Comparison of ENCODE assay signal across 19 cellular contexts in genomic region chr6:127768745-127769144, GRCh38.
"Had no signal": no experiment of that assay in that cellular context is flagged by ENCODE, and none has a peak within 500 bp of the region (broad histone marks: within the 10 kb centered on the region; RNA-seq: fewer than 3 reads in every experiment).

No MANE protein-coding gene starts in this region.

- H3K4me1 ChIP-seq: esophagus squamous epithelium, gastroesophageal sphincter, sigmoid colon, testis, tibial nerve, upper lobe of right lung, vagina had no signal

- H3K4me1 Mint-ChIP-seq: neural crest cell; stimulated activated naive B cell treated with anti-CD40 and anti-IgM and Interleukin-4, amounts not matched to agents 10 μg/mL and 1 μg/mL and 100 μg/mL, for 72 hours had no signal

- H3K36me3 Mint-ChIP-seq: stimulated activated naive B cell treated with anti-CD40 and anti-IgM and Interleukin-4, amounts not matched to agents 10 μg/mL and 1 μg/mL and 100 μg/mL, for 72 hours had no signal

- H3K4me3 ChIP-seq: esophagus squamous epithelium, gastroesophageal sphincter, sigmoid colon, skin epidermis, testis, tibial nerve, upper lobe of right lung, vagina had no signal

- H3K27ac ChIP-seq: esophagus squamous epithelium, gastroesophageal sphincter, sigmoid colon, skin epidermis, testis, tibial nerve, upper lobe of right lung, vagina had no signal

- DNase-seq: effector memory CD4-positive, alpha-beta T cell; esophagus squamous epithelium; foreskin fibroblast; glutamatergic neuron; mammary epithelial cell; naive thymus-derived CD8-positive, alpha-beta T cell; posterior cingulate gyrus; sigmoid colon; stimulated activated CD4-positive, alpha-beta T cell treated with anti-CD3 and anti-CD28 coated beads, Interleukin-2, amount 100 ng/mL, for 24 hours; stimulated activated CD4-positive, alpha-beta T cell treated with anti-CD3 and anti-CD28 coated beads, Interleukin-4, amount 100 ng/mL, for 4 hours; stimulated activated naive B cell treated with anti-CD40 and anti-IgM and Interleukin-4, amounts not matched to agents 10 μg/mL and 1 μg/mL and 100 μg/mL, for 72 hours; stimulated activated naive CD8-positive, alpha-beta T cell treated with anti-CD3 and anti-CD28 coated beads, Interleukin-15, amount 100 ng/mL, for 72 hours; testis; upper lobe of right lung had no signal

- H3K27ac Mint-ChIP-seq: stimulated activated naive B cell treated with anti-CD40 and anti-IgM and Interleukin-4, amounts not matched to agents 10 μg/mL and 1 μg/mL and 100 μg/mL, for 72 hours; stimulated activated naive CD8-positive, alpha-beta T cell treated with anti-CD3 and anti-CD28 coated beads, Interleukin-15, amount 100 ng/mL, for 72 hours had no signal

- H3K27me3 Mint-ChIP-seq: naive thymus-derived CD8-positive, alpha-beta T cell; stimulated activated naive B cell treated with anti-CD40 and anti-IgM and Interleukin-4, amounts not matched to agents 10 μg/mL and 1 μg/mL and 100 μg/mL, for 72 hours; stimulated activated naive CD8-positive, alpha-beta T cell treated with anti-CD3 and anti-CD28 coated beads, Interleukin-15, amount 100 ng/mL, for 72 hours had no signal

- ATAC-seq: gastroesophageal sphincter; naive thymus-derived CD8-positive, alpha-beta T cell; stimulated activated naive B cell treated with anti-CD40 and anti-IgM and Interleukin-4, amounts not matched to agents 10 μg/mL and 1 μg/mL and 100 μg/mL, for 72 hours; stimulated activated naive CD8-positive, alpha-beta T cell treated with anti-CD3 and anti-CD28 coated beads, Interleukin-15, amount 100 ng/mL, for 72 hours; upper lobe of right lung had no signal

- H3K9me3 Mint-ChIP-seq: stimulated activated naive B cell treated with anti-CD40 and anti-IgM and Interleukin-4, amounts not matched to agents 10 μg/mL and 1 μg/mL and 100 μg/mL, for 72 hours had no signal

- H3K9me3 ChIP-seq: esophagus squamous epithelium, gastroesophageal sphincter, sigmoid colon, testis, upper lobe of right lung, vagina had no signal

- H3K36me3 ChIP-seq: esophagus squamous epithelium, gastroesophageal sphincter, sigmoid colon, tibial nerve, upper lobe of right lung, vagina had no signal

- H3K27me3 ChIP-seq: esophagus squamous epithelium, gastroesophageal sphincter, sigmoid colon, testis, tibial nerve, upper lobe of right lung, vagina had no signal

- H3K4me3 Mint-ChIP-seq: neural crest cell; stimulated activated naive B cell treated with anti-CD40 and anti-IgM and Interleukin-4, amounts not matched to agents 10 μg/mL and 1 μg/mL and 100 μg/mL, for 72 hours; stimulated activated naive CD8-positive, alpha-beta T cell treated with anti-CD3 and anti-CD28 coated beads, Interleukin-15, amount 100 ng/mL, for 72 hours had no signal
